ENCODE assay signal across 16 cellular contexts in genomic region chr16:13780841-13781553, GRCh38.
A peak's percentile ranks its signal among the peaks of the same experiment; 100 is the strongest.
DNase-seq lines count a peak whose midpoint lies in the region; ATAC-seq, FAIRE-seq and TF ChIP-seq lines count a peak whose summit lies in the region.
"Had no signal": no experiment of that assay in that cellular context is flagged by ENCODE, and none has a peak within 500 bp of the region (broad histone marks: within the 10 kb centered on the region; RNA-seq: fewer than 3 reads in every experiment).

No MANE protein-coding gene starts in this region.

- no peak overlapping the region; the same call in 1 of the 2 replicates for H3K14ac ChIP-seq in H9 (ENCODE audit: insufficient read depth, low read length)
- H3K14ac ChIP-seq in H1 (ENCODE audit: insufficient read length) = no peak overlapping the region

- no peak overlapping the region for H4K91ac ChIP-seq in H9 (ENCODE audit: insufficient read length, low read depth, low read length)
- no peak overlapping the region for H4K91ac ChIP-seq in H1 (replicated peaks; ENCODE audit: insufficient read length, low read length)

- H4K5ac ChIP-seq in H9 (ENCODE audit: insufficient read length, low read depth, low read length) = no peak overlapping the region
- H4K5ac ChIP-seq in H1 (ENCODE audit: insufficient read length, low read depth, low read length) = no peak overlapping the region
- H4K5ac ChIP-seq in mesendoderm (ENCODE audit: low read length) = peak overlapping the region; percentile 50

- no peak overlapping the region for H3K9ac ChIP-seq in H9 (ENCODE audit: extremely low read depth, insufficient read length, low read length)
- no peak overlapping the region for H3K9ac ChIP-seq in H1 (replicated peaks in 1 of 4; ENCODE audit: extremely low read depth in 1 of 4, low read depth in 3 of 4, low read length in 3 of 4)
- H3K9ac ChIP-seq in mesendoderm (ENCODE audit: low read length) = no peak overlapping the region
- H3K9ac ChIP-seq in mammary epithelial cell (ENCODE audit: insufficient read depth, low read length) = no peak overlapping the region
- H3K9ac ChIP-seq: KMS-11 had no signal

- intact Hi-C loops in mammary epithelial cell (cut with micrococcal nuclease) = no loop called here
- intact Hi-C loops in pancreas (cut with DNase I) = no loop called here

- peak overlapping the region in 2 of 3 experiments; percentile 45 to 53; a peak in 5 of 7 replicates for H3K27ac Mint-ChIP-seq in H9
- H3K27ac Mint-ChIP-seq: B cell had no signal

- H2BK15ac ChIP-seq in H9 (ENCODE audit: low read depth, low read length) (no peak overlapping the region), H1 (ENCODE audit: low read length) (no peak overlapping the region), mesendoderm (replicated peaks; ENCODE audit: low read depth) (no peak overlapping the region)

- peak overlapping the region; percentile 23 for H2AFZ ChIP-seq in H9 (ENCODE audit: low read length)
- peak overlapping the region; percentile 22; the same call in 1 of the 2 replicates for H2AFZ ChIP-seq in H1 (ENCODE audit: low read length)
- H2AFZ ChIP-seq in mammary epithelial cell (ENCODE audit: low read depth, low read length) = no peak overlapping the region

- H3K27ac ChIP-seq in A549 (no peak overlapping the region), H9 (ENCODE audit: insufficient read length, low read depth, low read length) (no peak overlapping the region), H1 (ENCODE audit: low read depth, low read length) (no peak overlapping the region), mesendoderm (ENCODE audit: low read depth, low read length) (no peak overlapping the region), mammary epithelial cell (ENCODE audit: insufficient read depth, low read depth, low read length) (no peak overlapping the region), pancreas (no peak overlapping the region)
- H3K27ac ChIP-seq: HL-60, KMS-11, Peyer's patch had no signal

- H2BK20ac ChIP-seq in H9 (ENCODE audit: low read depth, low read length, poor library complexity, severe bottlenecking) = peak overlapping the region; percentile 93
- H2BK20ac ChIP-seq in H1 (ENCODE audit: low read length) = 0 out of 2 replicates have a peak overlapping the region, but pooled peaks have one; percentile 44

- H3K4me1 ChIP-seq in A549 = no peaks in the 10 kb centered on the region
- peaks cover 2% of the 10 kb centered on the region; the same call in 1 of the 2 replicates for H3K4me1 ChIP-seq in H9 (ENCODE audit: insufficient read depth, low read length)
- H3K4me1 ChIP-seq in H1 (replicated peaks in 1 of 4; ENCODE audit: control insufficient read depth in 3 of 4, insufficient read depth in 4 of 4, low read length in 3 of 4) = peaks cover 0 to 11% (median 0%) of the 10 kb centered on the region in 4 experiments; a peak in 3 of 7 replicates
- H3K4me1 ChIP-seq in mesendoderm (ENCODE audit: control insufficient read depth, low read depth, low read length) = no peaks in the 10 kb centered on the region
- H3K4me1 ChIP-seq in mammary epithelial cell (ENCODE audit: insufficient read depth, low read length) = no peaks in the 10 kb centered on the region
- no peaks in the 10 kb centered on the region for H3K4me1 ChIP-seq in BE2C
- no peaks in the 10 kb centered on the region for H3K4me1 ChIP-seq in pancreas
- H3K4me1 ChIP-seq: Peyer's patch had no signal

- TF ChIP-seq CTCF in A549 (IDR thresholded peaks at IDR 0.05) (no peak), H9 (conservative IDR thresholded peaks at IDR 0.05) (no peak), H1 (IDR thresholded peaks at IDR 0.05; ENCODE audit: control extremely low read depth in 1 of 3, insufficient read depth in 1 of 3, low read depth in 1 of 3, low read length in 3 of 3) (no peak), mammary epithelial cell (conservative IDR thresholded peaks at IDR 0.05 in 1 of 2, IDR thresholded peaks at IDR 0.05 in 1 of 2; ENCODE audit: extremely low read depth in 1 of 2, insufficient read depth in 1 of 2, low read depth in 1 of 2, low read length in 2 of 2) (no peak), BE2C (IDR thresholded peaks at IDR 0.05; ENCODE audit: low read depth, low read length) (no peak), pancreas (IDR thresholded peaks at IDR 0.05) (no peak)

- H3K18ac ChIP-seq in H9 (ENCODE audit: insufficient read length, low read depth, low read length) (peak overlapping the region; percentile 38), H1 (ENCODE audit: extremely low read depth, low read length) (no peak overlapping the region), mesendoderm (ENCODE audit: low read length) (no peak overlapping the region)

- H3K9me3 ChIP-seq in A549 (peaks cover 8% of the 10 kb centered on the region; the same call in 2 of the 3 replicates), H9 (ENCODE audit: control insufficient read depth, low read depth, low read length) (no peaks in the 10 kb centered on the region), H1 (ENCODE audit: insufficient read depth in 2 of 2, low read depth in 1 of 2, low read length in 1 of 2) (no peaks in the 10 kb centered on the region; a peak in 1 of 4 replicates), mammary epithelial cell (replicated peaks; ENCODE audit: insufficient read depth, low read length) (peaks cover 2% of the 10 kb centered on the region), BE2C (no peaks in the 10 kb centered on the region), pancreas (no peaks in the 10 kb centered on the region)
- H3K9me3 ChIP-seq: Peyer's patch had no signal

- H3K23ac ChIP-seq in H9 (ENCODE audit: insufficient read length, low read depth, low read length) (no peak overlapping the region), H1 (ENCODE audit: insufficient read length) (no peak overlapping the region), mesendoderm (ENCODE audit: low read length) (no peak overlapping the region)

- H2AK5ac ChIP-seq in H9 (ENCODE audit: insufficient read length, low read length) = no peak overlapping the region
- H2AK5ac ChIP-seq in H1 (ENCODE audit: low read depth, low read length) = no peak overlapping the region
- no peak overlapping the region for H2AK5ac ChIP-seq in mesendoderm (ENCODE audit: low read length)

- ATAC-seq in A549 (no peak), pancreas (no peak), GM19035 (IDR thresholded peaks at IDR 0.05; ENCODE audit: unreplicated experiment) (no peak)

- H3K9me3 Mint-ChIP-seq in H9 = peaks cover 6 to 10% of the 10 kb centered on the region in 2 experiments; a peak in 3 of 5 replicates

- H3K4me2 ChIP-seq in A549 = no peak overlapping the region
- H3K4me2 ChIP-seq in H9 (ENCODE audit: insufficient read depth, insufficient read length, low read length) = peak overlapping the region; percentile 37
- H3K4me2 ChIP-seq in H1 (ENCODE audit: insufficient read depth in 1 of 2, low read depth in 2 of 2, low read length in 2 of 2) = peak overlapping the region in 1 of 2 experiments; percentile 24; a peak in 1 of 4 replicates
- H3K4me2 ChIP-seq in mesendoderm (ENCODE audit: low read length) = no peak overlapping the region
- H3K4me2 ChIP-seq in mammary epithelial cell (ENCODE audit: insufficient read depth, low read depth, low read length) = no peak overlapping the region
- H3K4me2 ChIP-seq: KMS-11 had no signal

- no peak overlapping the region for H3T11ph ChIP-seq in H9 (ENCODE audit: low read length)

- WGBS in A549 (ENCODE audit: missing lambda C conversion rate) = 24% methylated on average over 12 of the region's 12 CpGs
- WGBS in H9 (ENCODE audit: extremely low coverage, insufficient read length, low lambda C conversion rate) = no CpG with 5 or more reads among the region's 12 CpGs
- 87% methylated on average over 12 of the region's 12 CpGs; no CpG with 5 or more reads in 1 of the 2 experiments for WGBS in H1 (ENCODE audit: extremely low coverage in 1 of 2, insufficient coverage in 1 of 2, insufficient read length in 1 of 2, insufficient replicate concordance in 2 of 2, low coverage in 1 of 2, low lambda C conversion rate in 2 of 2, missing lambda C conversion rate in 1 of 2), 2 experiments
- WGBS in mesendoderm (ENCODE audit: extremely low coverage, insufficient coverage, low lambda C conversion rate) = no CpG with 5 or more reads among the region's 12 CpGs
- WGBS in mammary epithelial cell (ENCODE audit: low coverage, missing lambda C conversion rate) = 51% methylated on average over 12 of the region's 12 CpGs
- 41 to 55% methylated on average over 12 of the region's 12 CpGs for WGBS in pancreas, 2 donors

- no peaks in the 10 kb centered on the region for H3K27me3 ChIP-seq in H9 (ENCODE audit: insufficient read depth, low read length)
- H3K27me3 ChIP-seq in H1 (replicated peaks in 1 of 4; ENCODE audit: control insufficient read depth in 3 of 4, extremely low read depth in 1 of 4, insufficient read depth in 3 of 4, low read length in 3 of 4) = no peaks in the 10 kb centered on the region
- H3K27me3 ChIP-seq in mesendoderm (ENCODE audit: insufficient read depth, low read length, poor library complexity) = no peaks in the 10 kb centered on the region
- H3K27me3 ChIP-seq in mammary epithelial cell (ENCODE audit: insufficient read depth, low read length) = no peaks in the 10 kb centered on the region
- no peaks in the 10 kb centered on the region for H3K27me3 ChIP-seq in BE2C
- peaks cover 0 to 4% (median 0%) of the 10 kb centered on the region in 4 donors for H3K27me3 ChIP-seq in pancreas
- H3K27me3 ChIP-seq: Peyer's patch had no signal

- H3K23me2 ChIP-seq in H9 (ENCODE audit: insufficient read length, low read depth, low read length, poor library complexity, severe bottlenecking) (no peaks in the 10 kb centered on the region), H1 (ENCODE audit: low read depth, low read length) (no peaks in the 10 kb centered on the region)

- peaks cover 0 to 10% (median 0%) of the 10 kb centered on the region in 3 experiments; a peak in 3 of 7 replicates for H3K36me3 Mint-ChIP-seq in H9 (ENCODE audit: insufficient read depth in 1 of 3, low read depth in 3 of 3)

- no peaks in the 10 kb centered on the region for H3K36me3 ChIP-seq in H1 (ENCODE audit: control insufficient read depth in 2 of 4, insufficient read depth in 4 of 4, low read length in 3 of 4)
- peaks cover 2% of the 10 kb centered on the region for H3K36me3 ChIP-seq in mesendoderm (ENCODE audit: control insufficient read depth, insufficient read depth, low read length)
- H3K36me3 ChIP-seq in mammary epithelial cell (ENCODE audit: insufficient read depth, low read length) = no peaks in the 10 kb centered on the region
- H3K36me3 ChIP-seq in BE2C = no peaks in the 10 kb centered on the region
- no peaks in the 10 kb centered on the region for H3K36me3 ChIP-seq in pancreas
- H3K36me3 ChIP-seq: Peyer's patch had no signal

- H2BK12ac ChIP-seq in H9 (ENCODE audit: insufficient read length, low read depth, low read length) = no peak overlapping the region
- H2BK12ac ChIP-seq in H1 (ENCODE audit: low read depth, low read length) = no peak overlapping the region

- no peaks in the 10 kb centered on the region; the same call in 1 of the 2 replicates for H3K27me3 Mint-ChIP-seq in H9 (ENCODE audit: low read depth)

- DNase-seq in A549 (ENCODE audit: low read depth in 1 of 2, low spot score in 1 of 2) = no peak
- DNase-seq in H9 = no peak
- DNase-seq in H1 (ENCODE audit: low read depth in 1 of 2, low spot score in 2 of 2) = no peak
- DNase-seq in mesendoderm = no peak
- no peak for DNase-seq in mammary epithelial cell
- DNase-seq in BE2C = no peak
- DNase-seq in pancreas = no peak
- DNase-seq: ACHN, NCI-H1092 treated with DMSO at 0.1 percent for 48 hours, NCI-H187, Peyer's patch, SHP77 treated with DMSO at 0.1 percent for 48 hours had no signal

- CTCF ChIA-PET in A549 (lab: Yijun Ruan, JAX) (interaction anchor here (1.3 kb wide), 1 partner anchor 85 kb away, joined by 4 read pairs; no protein-coding TSS in a partner anchor), H1 (lab: Charles Lee; ENCODE audit: partially characterized antibody) (interaction anchor here (1.0 to 1.2 kb wide), 2 partner anchors 58 to 93 kb away, joined by 3 to 5 read pairs; no protein-coding TSS in a partner anchor), mammary epithelial cell (lab: Charles Lee; ENCODE audit: low non-redundant PET) (no interaction called here)

- no peaks in the 10 kb centered on the region for H3K79me1 ChIP-seq in H9 (ENCODE audit: insufficient read depth, low read depth, low read length, poor library complexity, severe bottlenecking)
- no peaks in the 10 kb centered on the region for H3K79me1 ChIP-seq in H1 (ENCODE audit: low read depth, low read length)
- no peaks in the 10 kb centered on the region for H3K79me1 ChIP-seq in mesendoderm (ENCODE audit: low read length)

- no peak overlapping the region for H3K4ac ChIP-seq in H9 (ENCODE audit: low read depth, low read length)
- no peak overlapping the region for H3K4ac ChIP-seq in H1 (replicated peaks; ENCODE audit: insufficient read length, low read depth, low read length)
- H3K4ac ChIP-seq in mesendoderm (ENCODE audit: low read depth, low read length) = no peak overlapping the region

- no peak overlapping the region for H3K4me3 ChIP-seq in A549
- H3K4me3 ChIP-seq in H1 (ENCODE audit: extremely low read depth in 1 of 4, insufficient read depth in 2 of 4, low read depth in 3 of 4, low read length in 4 of 4) = peak overlapping the region in 1 of 4 experiments; percentile 8; a peak in 1 of 8 replicates
- no peak overlapping the region for H3K4me3 ChIP-seq in mesendoderm (ENCODE audit: low read length)
- no peak overlapping the region for H3K4me3 ChIP-seq in mammary epithelial cell (replicated peaks in 1 of 3; ENCODE audit: insufficient read depth in 1 of 3, low read depth in 2 of 3, low read length in 3 of 3)
- H3K4me3 ChIP-seq in BE2C (ENCODE audit: low read depth, low read length) = no peak overlapping the region
- H3K4me3 ChIP-seq in pancreas = no peak overlapping the region
- H3K4me3 ChIP-seq: Peyer's patch had no signal

- no peak overlapping the region for H3K4me3 Mint-ChIP-seq in H9
- H3K4me3 Mint-ChIP-seq: B cell had no signal

- no peaks in the 10 kb centered on the region for H3K79me2 ChIP-seq in H9 (ENCODE audit: insufficient read depth, low read length)
- H3K79me2 ChIP-seq in H1 (ENCODE audit: control insufficient read depth in 1 of 2, insufficient read depth in 2 of 2, low read length in 2 of 2) = no peaks in the 10 kb centered on the region
- no peaks in the 10 kb centered on the region for H3K79me2 ChIP-seq in mesendoderm (ENCODE audit: control insufficient read depth, insufficient read depth, low read length)
- no peaks in the 10 kb centered on the region for H3K79me2 ChIP-seq in mammary epithelial cell (ENCODE audit: insufficient read depth, low read length)

- FAIRE-seq in A549 (lab: Jason Lieb, UNC) (no peak), H1 (lab: Jason Lieb, UNC) (no peak), pancreas (lab: Jason Lieb, UNC) (no peak)

- TF ChIP-seq POLR2A in A549 (IDR thresholded peaks at IDR 0.05; ENCODE audit: low read length) = no peak
- no peak for TF ChIP-seq POLR2A in H1 (IDR thresholded peaks at IDR 0.05; ENCODE audit: control extremely low read depth in 1 of 2, low read depth in 2 of 2, low read length in 2 of 2)

- no peak overlapping the region for H2BK5ac ChIP-seq in H9 (ENCODE audit: insufficient read length, low read length)
- no peak overlapping the region for H2BK5ac ChIP-seq in H1 (ENCODE audit: low read depth, low read length)
- H2BK5ac ChIP-seq in mesendoderm (ENCODE audit: low read length) = no peak overlapping the region

- H4K8ac ChIP-seq in H9 (replicated peaks; ENCODE audit: insufficient read length, low read depth, low read length) = no peak overlapping the region
- H4K8ac ChIP-seq in H1 (ENCODE audit: extremely low read depth, insufficient read depth, low read length) = no peak overlapping the region
- no peak overlapping the region for H4K8ac ChIP-seq in mesendoderm (ENCODE audit: low read depth, low read length)

- no peaks in the 10 kb centered on the region for H4K20me1 ChIP-seq in H9 (ENCODE audit: control insufficient read depth, insufficient read depth, insufficient read length)
- no peaks in the 10 kb centered on the region for H4K20me1 ChIP-seq in H1 (replicated peaks in 1 of 2; ENCODE audit: control insufficient read depth in 1 of 2, insufficient read depth in 2 of 2, low read length in 2 of 2)
- no peaks in the 10 kb centered on the region for H4K20me1 ChIP-seq in mammary epithelial cell (ENCODE audit: insufficient read depth, low read length)

- H3K56ac ChIP-seq in H9 (ENCODE audit: insufficient read length, low read depth, low read length) (no peak overlapping the region), H1 (replicated peaks; ENCODE audit: insufficient read length, low read depth, low read length) (no peak overlapping the region), mesendoderm (ENCODE audit: low read length) (no peak overlapping the region)

- no peak for TF ChIP-seq RAD21 in A549 (conservative IDR thresholded peaks at IDR 0.05 in 1 of 2, IDR thresholded peaks at IDR 0.05 in 1 of 2)
- TF ChIP-seq RAD21 in H1 (IDR thresholded peaks at IDR 0.05 in 1 of 2, conservative IDR thresholded peaks at IDR 0.05 in 1 of 2; ENCODE audit: low read depth in 2 of 2, low read length in 2 of 2) = no peak

- no TSS peak for BruUV-seq in mammary epithelial cell (replicated peaks; lab: Mats Ljungman, UMichigan)

- dilution Hi-C loops in mammary epithelial cell (cut with HindIII; ENCODE audit: low sequenced_read_pairs) = loop anchor here (5.0 kb wide), 1 partner anchor 96 kb away; no protein-coding TSS in a partner anchor

- TF ChIP-seq EP300 in A549 (IDR thresholded peaks at IDR 0.05) (no peak), H1 (IDR thresholded peaks at IDR 0.05; ENCODE audit: borderline replicate concordance in 1 of 2, low read depth in 2 of 2, low read length in 2 of 2) (no peak)

- POLR2A ChIA-PET in A549 (lab: Yijun Ruan, JAX) = no interaction called here
- POLR2A ChIA-PET in H1 (lab: Charles Lee; ENCODE audit: partially characterized antibody) = no interaction called here

- H2BK120ac ChIP-seq in H9 (ENCODE audit: low read depth, low read length, poor library complexity, severe bottlenecking) (no peak overlapping the region), H1 (replicated peaks; ENCODE audit: low read depth, low read length) (no peak overlapping the region), mesendoderm (ENCODE audit: low read depth, low read length) (no peak overlapping the region)

- H3K4me1 Mint-ChIP-seq in H9 = peaks cover 17 to 23% of the 10 kb centered on the region in 2 experiments
- H3K4me1 Mint-ChIP-seq: B cell had no signal

- in situ Hi-C loops in mammary epithelial cell (cut with MboI; ENCODE audit: low sequenced_read_pairs in 2 of 2) = no loop called here

Comparison
In these comparisons a context has a peak if more than half of its experiments do, and no peak if none do; other contexts are left out.
1. Of the 18 proteins assayed by ChIP-seq in both H1 and A549: peak only in H1: none; only in A549: MAFK; in both: none; in neither: 17.